ENCODE assay signal across 5 cellular contexts in genomic region chr18:11700876-11701275, GRCh38.
"Had no signal": no experiment of that assay in that cellular context is flagged by ENCODE, and none has a peak within 500 bp of the region (broad histone marks: within the 10 kb centered on the region; RNA-seq: fewer than 3 reads in every experiment).

No MANE protein-coding gene starts in this region.

- H3K27ac ChIP-seq: HL-60 had no signal

- H3K4me3 Mint-ChIP-seq: IgD-negative memory B cell had no signal

- H3K4me3 ChIP-seq: K562 had no signal

- DNase-seq: IMR-90, KBM-7 had no signal

- H3K36me3 Mint-ChIP-seq: IgD-negative memory B cell had no signal

- H3K4me1 Mint-ChIP-seq: IgD-negative memory B cell had no signal

- H3K27ac Mint-ChIP-seq: IgD-negative memory B cell had no signal
